In genomic region chr19:53927745-53928144, GRCh38 we compare ENCODE assay signal across 8 cellular contexts. TPM values are rescaled to one million over a fixed set of nuclear protein-coding genes. Genes with fewer than 3 reads are reported as not detected.
DNase-seq lines count a peak whose midpoint lies in the region; ATAC-seq and TF ChIP-seq lines count a peak whose summit lies in the region.

No MANE protein-coding gene starts in this region.

- peak in 2 of 3 donors; percentile 35 to 73 for DNase-seq in right cardiac atrium
- DNase-seq in right atrium auricular region (ENCODE audit: low spot score), result no peak
- DNase-seq in RPMI8226, result peak; percentile 84
- peak; percentile 93 for DNase-seq in endodermal cell
- DNase-seq in stromal cell of bone marrow (ENCODE audit: low read depth), result peak; percentile 23
- DNase-seq in DMS114 treated with DMSO at 0.1 percent for 48 hours (lab: John Stamatoyannopoulos, UW; ENCODE audit: unreplicated experiment), result no peak

- WGBS in right cardiac atrium, result 31% methylated on average over 7 of the region's 8 CpGs
- WGBS in endodermal cell (ENCODE audit: insufficient coverage in 1 of 2, insufficient read length in 1 of 2), 2 experiments, result 0 to 7% methylated on average over 2 of the region's 8 CpGs

- H3K27ac ChIP-seq in right cardiac atrium (ENCODE audit: low read length), result no peak overlapping the region
- H3K27ac ChIP-seq in right atrium auricular region, result no peak overlapping the region
- no peak overlapping the region for H3K27ac ChIP-seq in endodermal cell (ENCODE audit: low read depth, low read length)

- TF ChIP-seq CTCF in right atrium auricular region (IDR thresholded peaks at IDR 0.05), result no peak
- no peak for TF ChIP-seq CTCF in endodermal cell (conservative IDR thresholded peaks at IDR 0.05)

- H3K27me3 ChIP-seq in right cardiac atrium (ENCODE audit: control insufficient read depth, insufficient read depth) (no peaks in the 10 kb centered on the region), right atrium auricular region (no peaks in the 10 kb centered on the region), endodermal cell (ENCODE audit: control insufficient read depth, insufficient read depth, low read length, poor library complexity, severe bottlenecking) (no peaks in the 10 kb centered on the region)

- H3K9me3 ChIP-seq in right cardiac atrium (ENCODE audit: control insufficient read depth, low read length) (no peaks in the 10 kb centered on the region), right atrium auricular region (no peaks in the 10 kb centered on the region), endodermal cell (ENCODE audit: control insufficient read depth, low read length) (no peaks in the 10 kb centered on the region)

- H3K27me3 Mint-ChIP-seq in endodermal cell (ENCODE audit: insufficient read depth), result peaks cover 1% of the 10 kb centered on the region

- no peak overlapping the region for H3K4me3 Mint-ChIP-seq in endodermal cell

- no peak overlapping the region for H3K9ac ChIP-seq in endodermal cell (ENCODE audit: extremely low read depth, low read length, poor library complexity, severe bottlenecking)

- intact Hi-C loops in right cardiac atrium (cut with DNase I), result no loop called here

- no peaks in the 10 kb centered on the region for H3K4me1 ChIP-seq in right cardiac atrium (ENCODE audit: control insufficient read depth, insufficient read depth, low read length)
- no peaks in the 10 kb centered on the region for H3K4me1 ChIP-seq in right atrium auricular region
- no peaks in the 10 kb centered on the region for H3K4me1 ChIP-seq in endodermal cell (ENCODE audit: control insufficient read depth, insufficient read depth, low read length)

- H3K9me3 Mint-ChIP-seq in endodermal cell, result peaks cover 3% of the 10 kb centered on the region

- H3K4me3 ChIP-seq in right cardiac atrium (ENCODE audit: low read length) (no peak overlapping the region), right atrium auricular region (no peak overlapping the region), endodermal cell (ENCODE audit: low read length) (no peak overlapping the region)

- no peaks in the 10 kb centered on the region for H3K36me3 Mint-ChIP-seq in endodermal cell (ENCODE audit: low read depth)

- no peaks in the 10 kb centered on the region for H3K36me3 ChIP-seq in right atrium auricular region
- H3K36me3 ChIP-seq in endodermal cell (ENCODE audit: control insufficient read depth, insufficient read depth, low read length), result no peaks in the 10 kb centered on the region

- H3K4me1 Mint-ChIP-seq in endodermal cell, result no peaks in the 10 kb centered on the region

- no peak overlapping the region for H3K27ac Mint-ChIP-seq in endodermal cell

- ATAC-seq in right cardiac atrium (no peak), GM21529 (IDR thresholded peaks at IDR 0.05; ENCODE audit: unreplicated experiment) (no peak), HG03025 (IDR thresholded peaks at IDR 0.05; ENCODE audit: low FRiP score, unreplicated experiment) (no peak)

RNA-seq across cellular contexts. Expression of gene CACNG7, which starts 18.7 kb away (rescaled TPM):
- total RNA-seq in right cardiac atrium, result not detected
- polyA plus RNA-seq in right cardiac atrium, result 0.05 TPM
- total RNA-seq in right atrium auricular region, result not detected
- 1 to 10 TPM; 2.7 to 3.4 TPM for total RNA-seq in endodermal cell
- 48.2 TPM for polyA plus RNA-seq in endodermal cell (2013, experiment 1 of 2)
- polyA plus RNA-seq in endodermal cell (2013, experiment 2 of 2), result 46.4 TPM

RNA-seq across cellular contexts. Expression of gene CACNG8, which starts 35.0 kb away (rescaled TPM):
- total RNA-seq in right cardiac atrium (under 1 TPM; 0.06 to 0.31 (median 0.20) TPM), right atrium auricular region (under 1 TPM; 0.04 to 0.24 TPM), endodermal cell (1 to 10 TPM in 1 of 2 donors, under 1 TPM in 1; 0.48 to 4.8 TPM)
- polyA plus RNA-seq in right cardiac atrium, result 0.14 TPM
- polyA plus RNA-seq in endodermal cell (2013, experiment 1 of 2), result 2.4 TPM
- 2.1 TPM for polyA plus RNA-seq in endodermal cell (2013, experiment 2 of 2)

RNA-seq across cellular contexts. Expression of gene PRKCG, which starts 45.7 kb away (rescaled TPM):
- total RNA-seq in right cardiac atrium (not detected), right atrium auricular region (not detected), endodermal cell (1 to 10 TPM; 2.7 to 5.6 TPM)
- 0.02 TPM for polyA plus RNA-seq in right cardiac atrium
- 10.6 TPM for polyA plus RNA-seq in endodermal cell (2013, experiment 1 of 2)
- 8.2 TPM for polyA plus RNA-seq in endodermal cell (2013, experiment 2 of 2)

Comparison
In these comparisons a context has a peak if more than half of its experiments do, and no peak if none do; other contexts are left out.
1. DNase-seq: peak in right cardiac atrium (2 of 3), RPMI8226 (single experiment), endodermal cell (single experiment) and stromal cell of bone marrow (single experiment); none in right atrium auricular region (single experiment) and DMS114 treated with DMSO at 0.1 percent for 48 hours (single experiment).